Comparison of ENCODE assay signal across 11 cellular contexts in genomic region chr1:165637427-165637826, GRCh38. TPM values are rescaled to one million over a fixed set of nuclear protein-coding genes. Genes with fewer than 3 reads are reported as not detected.
DNase-seq lines count a peak whose midpoint lies in the region; ATAC-seq, FAIRE-seq and TF ChIP-seq lines count a peak whose summit lies in the region.
"Had no signal": no experiment of that assay in that cellular context is flagged by ENCODE, and none has a peak within 500 bp of the region (broad histone marks: within the 10 kb centered on the region; RNA-seq: fewer than 3 reads in every experiment).

No MANE protein-coding gene starts in this region.

- H3K27me3 ChIP-seq in skeletal muscle tissue (ENCODE audit: control insufficient read depth in 3 of 3, insufficient read depth in 3 of 3, low read length in 3 of 3), result no peaks in the 10 kb centered on the region

- H3K9me3 ChIP-seq in kidney (ENCODE audit: control insufficient read depth in 1 of 2, low read length in 2 of 2), result no peaks in the 10 kb centered on the region
- no peaks in the 10 kb centered on the region for H3K9me3 ChIP-seq in skeletal muscle tissue (ENCODE audit: control insufficient read depth in 3 of 3, low read length in 3 of 3)

- peak; percentile 72 for DNase-seq in HCEC 1CT
- DNase-seq in dedifferentiated amniotic fluid mesenchymal stem cell (ENCODE audit: extremely low spot score), result peak; percentile 30
- no peak for DNase-seq in kidney
- no peak for DNase-seq in GM19240 (ENCODE audit: insufficient read length, low spot score)
- DNase-seq in globus pallidus (ENCODE audit: low spot score), result no peak
- no peak for DNase-seq in SKM-1 treated with dmso at 0.1 percent for 144 hours (lab: John Stamatoyannopoulos, UW; ENCODE audit: unreplicated experiment)
- DNase-seq: effector CD8-positive, alpha-beta T cell had no signal

- H3K4me1 ChIP-seq in kidney (ENCODE audit: control insufficient read depth in 1 of 2, insufficient read depth in 1 of 2, low read depth in 1 of 2, low read length in 2 of 2) (peaks cover 33 to 38% of the 10 kb centered on the region in 2 donors), skeletal muscle tissue (ENCODE audit: control insufficient read depth in 3 of 3, insufficient read depth in 3 of 3, low read length in 3 of 3) (peaks cover 52 to 75% (median 53%) of the 10 kb centered on the region in 3 donors)

- H3K9ac ChIP-seq in kidney (ENCODE audit: low read length in 2 of 2) (peak overlapping the region in 1 of 2 donors; percentile 22), skeletal muscle tissue (ENCODE audit: low read depth in 1 of 3, low read length in 3 of 3) (peak overlapping the region in 1 of 3 donors; percentile 35)

- intact Hi-C loops in kidney (cut with DNase I), result no loop called here

- H3K4me3 ChIP-seq in kidney (ENCODE audit: low read length in 2 of 2), result peak overlapping the region in 1 of 2 donors; percentile 21
- H3K4me3 ChIP-seq in skeletal muscle tissue (ENCODE audit: low read length in 3 of 3), result no peak overlapping the region
- H3K4me3 ChIP-seq: K562 had no signal

- peaks cover 0 to 3% of the 10 kb centered on the region in 2 donors for H3K36me3 ChIP-seq in kidney (ENCODE audit: control insufficient read depth in 1 of 2, insufficient read depth in 2 of 2, low read length in 2 of 2)
- H3K36me3 ChIP-seq in skeletal muscle tissue (ENCODE audit: control insufficient read depth in 3 of 3, insufficient read depth in 3 of 3, low read length in 3 of 3), result peaks cover 0 to 6% (median 3%) of the 10 kb centered on the region in 3 donors

- ATAC-seq in HG03342 (IDR thresholded peaks at IDR 0.05; ENCODE audit: unreplicated experiment), result no peak
- ATAC-seq: K562 had no signal

- H3K27ac ChIP-seq in kidney (ENCODE audit: low read depth in 2 of 2, low read length in 2 of 2) (peak overlapping the region; percentile 77 to 95), skeletal muscle tissue (ENCODE audit: low read depth, low read length) (peak overlapping the region; percentile 37)

- FAIRE-seq in kidney (lab: Jason Lieb, UNC), result peak; percentile 42
- FAIRE-seq: islet of Langerhans, K562 had no signal

- no peak for TF ChIP-seq CTCF in kidney (IDR thresholded peaks at IDR 0.05; ENCODE audit: borderline replicate concordance, extremely low read depth, insufficient read depth)

RNA-seq across cellular contexts. Expression of gene MGST3, which starts 6.4 kb away (rescaled TPM):
- total RNA-seq in kidney (296 TPM), skeletal muscle tissue (170 TPM)
- polyA plus RNA-seq in kidney (ENCODE audit: insufficient read depth, low read depth, low replicate concordance), result 545 TPM

Comparison
In these comparisons a context has a peak if more than half of its experiments do, and no peak if none do; other contexts are left out.
1. DNase-seq: peak in HCEC 1CT (single experiment) and dedifferentiated amniotic fluid mesenchymal stem cell (single experiment); none in kidney (single experiment), GM19240 (single experiment), globus pallidus (single experiment) and SKM-1 treated with dmso at 0.1 percent for 144 hours (single experiment).